In the genomic region with DNA sequence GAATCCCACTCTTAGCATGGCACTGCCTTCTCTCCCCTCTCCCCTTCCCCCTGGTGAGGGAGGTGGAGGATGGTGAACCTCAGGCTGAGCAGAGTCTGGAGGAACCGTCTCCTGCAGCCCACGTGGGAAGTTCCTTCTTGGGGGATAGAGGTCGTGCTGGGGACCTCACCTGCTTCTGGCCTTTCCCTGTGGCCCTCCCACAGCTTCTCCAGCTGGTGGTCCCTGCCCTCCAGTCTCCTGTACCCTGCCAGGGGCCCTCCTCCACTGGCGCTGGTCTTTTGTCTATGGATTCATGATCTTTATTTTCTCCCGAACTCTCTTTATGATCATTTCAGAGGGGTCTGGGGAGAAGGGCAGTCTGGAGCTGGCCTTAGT, we compare ENCODE assay signal across 11 cellular contexts. TPM values are rescaled to one million over a fixed set of nuclear protein-coding genes. Genes with fewer than 3 reads are reported as not detected.
DNase-seq lines count a peak whose midpoint lies in the region; ATAC-seq and TF ChIP-seq lines count a peak whose summit lies in the region.
"Had no signal": no experiment of that assay in that cellular context is flagged by ENCODE, and none has a peak within 500 bp of the region (broad histone marks: within the 10 kb centered on the region; RNA-seq: fewer than 3 reads in every experiment).

No MANE protein-coding gene starts in this region.

- TF ChIP-seq POLR2A in adrenal gland (IDR thresholded peaks at IDR 0.05): no peak

- TF ChIP-seq CTCF in OCI-LY1 (IDR thresholded peaks at IDR 0.05; ENCODE audit: low read length) (no peak), osteoblast (IDR thresholded peaks at IDR 0.05; ENCODE audit: extremely low read depth, low read depth, low read length) (no peak), adrenal gland (IDR thresholded peaks at IDR 0.05) (no peak)

- H3K4me3 ChIP-seq in BLaER1 (peak overlapping the region; percentile 63), OCI-LY1 (ENCODE audit: low read depth, low read length, poor library complexity, severe bottlenecking) (no peak overlapping the region), endocrine pancreas (ENCODE audit: control insufficient read depth, insufficient read depth, low read length) (no peak overlapping the region), osteoblast (ENCODE audit: insufficient read depth, low read length) (peak overlapping the region; percentile 49), adrenal gland (no peak overlapping the region)

- peak overlapping the region; percentile 66 for H3K9ac ChIP-seq in BLaER1
- no peak overlapping the region for H3K9ac ChIP-seq in OCI-LY1 (ENCODE audit: low read length)
- peak overlapping the region; percentile 19 for H3K9ac ChIP-seq in endocrine pancreas (ENCODE audit: control insufficient read depth, insufficient read depth, low read length)

- H3K27me3 ChIP-seq in BLaER1: peaks cover 56% of the 10 kb centered on the region
- H3K27me3 ChIP-seq in OCI-LY1 (ENCODE audit: insufficient read depth, low read length): peaks cover 22% of the 10 kb centered on the region; the same call in 1 of the 2 replicates
- H3K27me3 ChIP-seq in endocrine pancreas (ENCODE audit: control insufficient read depth, insufficient read depth, low read length): no peaks in the 10 kb centered on the region
- H3K27me3 ChIP-seq in osteoblast (ENCODE audit: insufficient read depth, low read length): peaks cover 16% of the 10 kb centered on the region
- peaks cover 16% of the 10 kb centered on the region for H3K27me3 ChIP-seq in adrenal gland
- H3K27me3 ChIP-seq: BE2C had no signal

- intact Hi-C loops in adrenal gland (cut with DNase I): no loop called here

- H3K36me3 ChIP-seq in BLaER1 (no peaks in the 10 kb centered on the region; the same call in 1 of the 2 replicates), OCI-LY1 (ENCODE audit: insufficient read depth, low read length) (no peaks in the 10 kb centered on the region), endocrine pancreas (ENCODE audit: control insufficient read depth, insufficient read depth, low read length) (no peaks in the 10 kb centered on the region), osteoblast (ENCODE audit: insufficient read depth, low read length) (no peaks in the 10 kb centered on the region), adrenal gland (replicated peaks in 1 of 2) (no peaks in the 10 kb centered on the region)
- H3K36me3 ChIP-seq: BE2C had no signal

- H3K27ac ChIP-seq in BLaER1: no peak overlapping the region
- H3K27ac ChIP-seq in OCI-LY1 (ENCODE audit: low read depth, low read length, poor library complexity, severe bottlenecking): no peak overlapping the region
- no peak overlapping the region for H3K27ac ChIP-seq in osteoblast (ENCODE audit: low read depth, low read length)
- H3K27ac ChIP-seq in adrenal gland: no peak overlapping the region

- H3K4me1 ChIP-seq in BLaER1: peaks cover 45% of the 10 kb centered on the region
- peaks cover 15% of the 10 kb centered on the region for H3K4me1 ChIP-seq in OCI-LY1 (ENCODE audit: insufficient read depth, low read length, severe bottlenecking)
- H3K4me1 ChIP-seq in endocrine pancreas (ENCODE audit: control insufficient read depth, insufficient read depth, low read length): no peaks in the 10 kb centered on the region
- H3K4me1 ChIP-seq in osteoblast (ENCODE audit: insufficient read depth, low read length): no peaks in the 10 kb centered on the region
- H3K4me1 ChIP-seq in adrenal gland (replicated peaks in 1 of 2): peaks cover 4 to 8% of the 10 kb centered on the region in 2 donors

- H3K9me2 ChIP-seq in OCI-LY1 (ENCODE audit: low read depth, low read length): no peaks in the 10 kb centered on the region

- H3K9me3 ChIP-seq in BLaER1: no peaks in the 10 kb centered on the region
- peaks cover 4% of the 10 kb centered on the region; the same call in 1 of the 2 replicates for H3K9me3 ChIP-seq in OCI-LY1 (ENCODE audit: low read length)
- no peaks in the 10 kb centered on the region for H3K9me3 ChIP-seq in endocrine pancreas (ENCODE audit: control insufficient read depth, low read length)
- no peaks in the 10 kb centered on the region for H3K9me3 ChIP-seq in osteoblast (ENCODE audit: low read depth, low read length)
- no peaks in the 10 kb centered on the region for H3K9me3 ChIP-seq in adrenal gland (replicated peaks in 1 of 3)
- H3K9me3 ChIP-seq: BE2C had no signal

- WGBS in adrenal gland, 4 donors: 34 to 37% (median 35%) methylated on average over 3 to 5 of the region's 5 CpGs

- DNase-seq in osteoblast (ENCODE audit: insufficient read length, low spot score, missing footprints) (no peak), amygdala (lab: John Stamatoyannopoulos, UW) (no peak), adrenal gland (no peak), NOMO-1 treated with dmso at 0.1 percent for 144 hours (lab: John Stamatoyannopoulos, UW; ENCODE audit: unreplicated experiment) (no peak)
- DNase-seq: activated naive CD4-positive, alpha-beta T cell treated with Interleukin-2 at 50 U/mL for 16 hours; foreskin melanocyte had no signal

- no peaks in the 10 kb centered on the region for H3K79me2 ChIP-seq in OCI-LY1 (ENCODE audit: insufficient read depth, low read length)
- H3K79me2 ChIP-seq in osteoblast (ENCODE audit: insufficient read depth, low read length): no peaks in the 10 kb centered on the region

- ATAC-seq in GM18909 (IDR thresholded peaks at IDR 0.05; ENCODE audit: poor library complexity, unreplicated experiment): no peak

- H2AFZ ChIP-seq in OCI-LY1 (ENCODE audit: low read length) (no peak overlapping the region), osteoblast (ENCODE audit: low read length) (no peak overlapping the region)

- H4K20me1 ChIP-seq in BLaER1 (peaks cover 58% of the 10 kb centered on the region), OCI-LY1 (ENCODE audit: insufficient read depth, low read length) (no peaks in the 10 kb centered on the region), osteoblast (ENCODE audit: insufficient read depth, low read length) (peaks cover 9% of the 10 kb centered on the region)

- H3K4me2 ChIP-seq in BLaER1: peak overlapping the region; percentile 100
- peak overlapping the region; percentile 12; the same call in 1 of the 2 replicates for H3K4me2 ChIP-seq in OCI-LY1 (ENCODE audit: low read length)
- peak overlapping the region; percentile 63 for H3K4me2 ChIP-seq in osteoblast (ENCODE audit: insufficient read depth, low read length)

- no peaks in the 10 kb centered on the region for H3F3A ChIP-seq in OCI-LY1 (ENCODE audit: insufficient read depth, low read length)

RNA-seq across cellular contexts. Expression of a gene that starts 9.0 kb away (rescaled TPM):
- 60.4 TPM in 2 replicates for total RNA-seq in osteoblast
- total RNA-seq in adrenal gland: 100 to 1,000 TPM in 2 of 8 donors, 10 to 100 TPM in 6; 36.6 to 102 (median 59.5) TPM
- polyA plus RNA-seq in adrenal gland: 100 to 1,000 TPM in 2 of 3 donors, 10 to 100 TPM in 1; 11.8 to 270 (median 142) TPM

RNA-seq across cellular contexts. Expression of a gene that starts 12.3 kb away (rescaled TPM):
- total RNA-seq in osteoblast (under 0.01 and 0.29 TPM in 2 replicates), adrenal gland (1 to 10 TPM in 4 of 8 donors, under 1 TPM in 1, not detected in 3; 0.17 to 2.8 (median 1.2) TPM)
- polyA plus RNA-seq in adrenal gland: under 1 TPM; 0.20 to 0.38 (median 0.24) TPM

Comparison
In these comparisons a context has a peak if more than half of its experiments do, and no peak if none do; other contexts are left out.
1. H3K4me2 ChIP-seq: peak in every context shown above with its lines; median percentile 100 in BLaER1; 63 in osteoblast; 12 in OCI-LY1.
2. H3K4me3 ChIP-seq: peak in BLaER1 (single experiment) and osteoblast (single experiment); none in OCI-LY1 (single experiment), endocrine pancreas (single experiment) and adrenal gland (0 of 4).